ENCODE assay signal across 17 cellular contexts in the genomic region with DNA sequence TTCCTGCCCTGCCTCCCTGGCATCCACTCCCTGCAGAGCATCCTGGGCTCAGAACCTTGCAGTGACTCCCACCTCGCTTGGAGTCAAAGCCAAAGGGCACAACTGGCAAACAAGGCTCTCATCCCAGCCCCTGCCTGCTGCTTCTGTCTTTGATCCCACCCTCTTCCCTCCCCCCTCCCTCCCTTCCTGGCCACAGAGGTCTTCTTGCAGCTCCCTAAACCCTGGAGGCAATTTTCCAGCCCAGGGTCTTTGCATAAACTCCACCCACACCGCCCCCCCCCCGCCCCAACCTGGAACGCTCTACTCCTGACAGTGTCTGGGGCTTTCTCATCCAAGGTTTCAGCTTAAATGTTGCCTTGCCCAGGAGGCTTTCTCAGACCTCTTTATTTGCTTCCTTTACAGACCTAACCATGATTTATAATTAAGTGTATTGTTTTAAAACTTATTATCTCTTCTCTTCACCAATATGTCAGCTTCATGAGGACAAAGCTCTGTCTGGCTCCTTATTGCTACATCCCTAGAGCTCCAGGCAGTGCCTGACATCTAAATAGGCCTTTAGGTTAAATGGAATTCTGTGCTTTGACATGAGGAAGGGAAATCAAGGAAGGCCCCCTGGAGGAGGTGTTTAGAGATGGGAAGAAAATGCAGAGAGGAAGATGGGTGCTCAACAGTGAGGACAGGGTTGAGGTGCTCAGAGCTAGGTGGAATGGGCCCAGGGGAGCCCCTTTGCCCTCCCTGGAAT. TPM values are rescaled to one million over a fixed set of nuclear protein-coding genes. Genes with fewer than 3 reads are reported as not detected.
A peak's percentile ranks its signal among the peaks of the same experiment; 100 is the strongest.
DNase-seq lines count a peak whose midpoint lies in the region; TF ChIP-seq lines count a peak whose summit lies in the region.
"Had no signal": no experiment of that assay in that cellular context is flagged by ENCODE, and none has a peak within 500 bp of the region (broad histone marks: within the 10 kb centered on the region; RNA-seq: fewer than 3 reads in every experiment).

No MANE protein-coding gene starts in this region.

- H3K27ac ChIP-seq in AG04450 (ENCODE audit: low read depth, low read length), result peak overlapping the region; percentile 89
- H3K27ac ChIP-seq: esophagus squamous epithelium, heart left ventricle, right lobe of liver had no signal

- DNase-seq in AG04450 (ENCODE audit: low read depth, low spot score) (no peak), HFFc6 (no peak), astrocyte of the cerebellum (ENCODE audit: low read depth) (peak; percentile 24), left kidney (ENCODE audit: low read depth, low spot score) (peak; percentile 37), RPMI8226 (no peak), retina (no peak), NCI-H2227 (lab: John Stamatoyannopoulos, UW; ENCODE audit: unreplicated experiment) (no peak)
- DNase-seq in activated effector memory CD4-positive, alpha-beta T cell treated with Interleukin-2 at 50 U/mL for 16 hours, result no peak
- DNase-seq: activated naive CD4-positive, alpha-beta T cell; esophagus squamous epithelium; heart left ventricle; midbrain; NCI-H2171; right lobe of liver; SHP77; stimulated activated CD4-positive, alpha-beta T cell treated with anti-CD3 and anti-CD28 coated beads, Interleukin-1b, Interleukin-23, amount 100 ng/mL, for 48 hours had no signal

- H3K36me3 Mint-ChIP-seq in HFFc6 (ENCODE audit: low read depth), result no peaks in the 10 kb centered on the region

- no peak overlapping the region for H3K4me3 ChIP-seq in AG04450 (ENCODE audit: low read depth, low read length)
- no peak overlapping the region for H3K4me3 ChIP-seq in astrocyte of the cerebellum (ENCODE audit: low read depth, low read length)
- H3K4me3 ChIP-seq: esophagus squamous epithelium, heart left ventricle, right lobe of liver had no signal

- CTCF ChIA-PET in AG04450 (lab: Charles Lee), result interaction anchor here (1.6 kb wide), 1 partner anchor 70 kb away, joined by 6 read pairs; no protein-coding TSS in a partner anchor

- H3K4me3 Mint-ChIP-seq in HFFc6, result peak overlapping the region; percentile 20; the same call in 1 of the 2 replicates

- H3K27me3 Mint-ChIP-seq in HFFc6 (ENCODE audit: insufficient read depth), result no peaks in the 10 kb centered on the region; the same call in 1 of the 2 replicates

- peak overlapping the region; percentile 99 for H3K27ac Mint-ChIP-seq in HFFc6
- H3K27ac Mint-ChIP-seq: IgD-negative memory B cell had no signal

- H3K9me3 Mint-ChIP-seq in HFFc6, result no peaks in the 10 kb centered on the region
- H3K9me3 Mint-ChIP-seq: IgD-negative memory B cell had no signal

- no peaks in the 10 kb centered on the region for H3K27me3 ChIP-seq in AG04450 (ENCODE audit: control insufficient read depth, insufficient read depth, low read length)
- H3K27me3 ChIP-seq: right lobe of liver had no signal

- in situ Hi-C loops in astrocyte of the cerebellum (cut with HindIII; ENCODE audit: low sequenced_read_pairs), result no loop called here

- peaks cover 56% of the 10 kb centered on the region for H3K4me1 Mint-ChIP-seq in HFFc6 (ENCODE audit: low read depth)

- H3K9me3 ChIP-seq in AG04450 (ENCODE audit: control insufficient read depth, insufficient read depth, low read length), result no peaks in the 10 kb centered on the region
- H3K9me3 ChIP-seq: esophagus squamous epithelium, heart left ventricle, right lobe of liver had no signal

- POLR2A ChIA-PET in AG04450 (lab: Yijun Ruan, JAX), result no interaction called here

- TF ChIP-seq CTCF in AG04450 (IDR thresholded peaks at IDR 0.05; ENCODE audit: low read depth, low read length) (no peak), HFFc6 (IDR thresholded peaks at IDR 0.05) (no peak; the same call in 1 of the 2 replicates), astrocyte of the cerebellum (IDR thresholded peaks at IDR 0.05; ENCODE audit: low read depth, low read length, missing control alignments) (no peak)

RNA-seq across cellular contexts. Expression of a gene that starts 37.7 kb away (rescaled TPM):
- polyA plus RNA-seq in AG04450 (2011; rRNA removed), result not detected in 2 replicates
- 0.09 TPM in 1 of 2 replicates, not detected in the other for polyA minus RNA-seq in AG04450 (2011; rRNA and poly(A)+ RNA removed)
- under 1 TPM in 5 of 6 experiments, not detected in 1; 0.11 to 0.95 (median 0.22) TPM for total RNA-seq in HFFc6 (2021; fragmentation: NEBNext Ultra II Directional; extraction: Animal tissue kit (Norgen Biotek cat#: 25700))
- total RNA-seq: heart left ventricle had no signal
- polyA plus RNA-seq: IgD-negative memory B cell had no signal

RNA-seq across cellular contexts. Expression of a gene that starts 48.0 kb away (rescaled TPM):
- not detected in 2 replicates for polyA plus RNA-seq in AG04450 (2011; rRNA removed)
- polyA minus RNA-seq in AG04450 (2011; rRNA and poly(A)+ RNA removed), result not detected in 2 replicates
- under 1 TPM in 4 of 6 experiments, not detected in 2; 0.05 to 0.33 (median 0.13) TPM for total RNA-seq in HFFc6 (2021; fragmentation: NEBNext Ultra II Directional; extraction: Animal tissue kit (Norgen Biotek cat#: 25700))

Comparison
In these comparisons a context has a peak if more than half of its experiments do, and no peak if none do; other contexts are left out.
1. DNase-seq: peak in astrocyte of the cerebellum (single experiment) and left kidney (single experiment); none in AG04450 (single experiment), HFFc6 (single experiment), RPMI8226 (single experiment), activated effector memory CD4-positive, alpha-beta T cell treated with Interleukin-2 at 50 U/mL for 16 hours (single experiment), retina (single experiment) and NCI-H2227 (single experiment).